In the genomic region with DNA sequence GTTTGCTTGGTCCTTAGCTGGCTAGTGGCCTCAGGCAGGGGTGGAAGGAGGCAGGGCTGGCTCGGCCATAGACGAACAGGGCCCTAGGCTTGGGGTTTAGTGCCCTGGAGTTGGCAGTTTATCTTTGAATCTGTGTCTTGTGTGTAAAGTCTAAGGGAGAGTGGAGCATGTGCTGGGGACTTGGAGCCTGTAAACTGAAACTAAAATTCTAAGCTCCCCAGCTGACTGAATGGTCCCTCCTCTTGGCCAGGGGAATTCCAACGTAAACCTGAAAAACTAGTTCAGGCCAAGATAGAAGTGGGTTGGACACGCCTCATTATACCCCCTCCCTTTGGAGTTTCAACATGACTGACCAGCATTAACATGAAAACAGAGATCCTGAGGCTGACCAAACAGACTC, we compare ENCODE assay signal across 9 cellular contexts. TPM values are rescaled to one million over a fixed set of nuclear protein-coding genes. Genes with fewer than 3 reads are reported as not detected.
A peak's percentile ranks its signal among the peaks of the same experiment; 100 is the strongest.
DNase-seq lines count a peak whose midpoint lies in the region; ATAC-seq and TF ChIP-seq lines count a peak whose summit lies in the region.
"Had no signal": no experiment of that assay in that cellular context is flagged by ENCODE, and none has a peak within 500 bp of the region (broad histone marks: within the 10 kb centered on the region; RNA-seq: fewer than 3 reads in every experiment).

No MANE protein-coding gene starts in this region.

- H3K27ac ChIP-seq in thymus (ENCODE audit: low read depth): peak overlapping the region; percentile 72

- H3K9me3 ChIP-seq in thymus (ENCODE audit: control insufficient read depth): no peaks in the 10 kb centered on the region

- TF ChIP-seq CTCF in GM10266 (IDR thresholded peaks at IDR 0.05; ENCODE audit: control insufficient read depth, insufficient read depth, low read depth, missing control alignments) (no peak), LNCaP clone FGC (IDR thresholded peaks at IDR 0.05; ENCODE audit: control insufficient read depth, extremely low read depth, insufficient read depth) (no peak), fibroblast of the aortic adventitia (IDR thresholded peaks at IDR 0.05; ENCODE audit: insufficient read depth, low read length) (no peak)

- H3K4me1 ChIP-seq in thymus (ENCODE audit: control insufficient read depth, insufficient read depth, low read length): no peaks in the 10 kb centered on the region

- H3K4me3 ChIP-seq in LNCaP clone FGC (ENCODE audit: low read depth, low read length): peak overlapping the region; percentile 31
- H3K4me3 ChIP-seq in fibroblast of the aortic adventitia (ENCODE audit: low read depth, low read length): peak overlapping the region; percentile 13
- H3K4me3 ChIP-seq in thymus (ENCODE audit: low read length): no peak overlapping the region

- DNase-seq in GM10266 (ENCODE audit: extremely low spot score): peak; percentile 67
- peak; percentile 91 for DNase-seq in LNCaP clone FGC (ENCODE audit: low read depth)
- peak; percentile 78 for DNase-seq in fibroblast of the aortic adventitia (ENCODE audit: low read depth)
- no peak for DNase-seq in NCI-H1105 (lab: John Stamatoyannopoulos, UW)
- DNase-seq in HuH-7 (ENCODE audit: low spot score): no peak
- no peak for DNase-seq in activated CD4-positive, alpha-beta T cell treated with anti-CD3 and anti-CD28 coated beads, Interleukin-2, amount 50 U/mL, for 1 hour

- WGBS in thymus: 49% methylated on average over 4 of the region's 4 CpGs

- H3K36me3 ChIP-seq in thymus (ENCODE audit: control insufficient read depth, insufficient read depth): no peaks in the 10 kb centered on the region

- peak; percentile 87 for ATAC-seq in GM21717 (IDR thresholded peaks at IDR 0.05; ENCODE audit: unreplicated experiment)

- H3K27me3 ChIP-seq in thymus (ENCODE audit: control insufficient read depth, insufficient read depth): no peaks in the 10 kb centered on the region

RNA-seq across cellular contexts. Expression of gene GPR78, which starts 46.1 kb away (rescaled TPM):
- 0.36 and 2.0 TPM in 2 replicates for total RNA-seq in fibroblast of the aortic adventitia (ENCODE audit: low replicate concordance)
- polyA plus RNA-seq in thymus: 0.91 TPM
- total RNA-seq: subcutaneous adipose tissue had no signal

RNA-seq across cellular contexts. Expression of gene CPZ, which starts 58.4 kb away (rescaled TPM):
- total RNA-seq in fibroblast of the aortic adventitia (ENCODE audit: low replicate concordance): 7.0 and 24.9 TPM in 2 replicates
- 4.4 TPM for polyA plus RNA-seq in thymus

Comparison
In these comparisons a context has a peak if more than half of its experiments do, and no peak if none do; other contexts are left out.
1. DNase-seq: peak in GM10266 (single experiment), LNCaP clone FGC (single experiment) and fibroblast of the aortic adventitia (single experiment); none in NCI-H1105 (single experiment), HuH-7 (single experiment) and activated CD4-positive, alpha-beta T cell treated with anti-CD3 and anti-CD28 coated beads, Interleukin-2, amount 50 U/mL, for 1 hour (single experiment).